ENCODE assay signal across 1 cellular context in the genomic region with DNA sequence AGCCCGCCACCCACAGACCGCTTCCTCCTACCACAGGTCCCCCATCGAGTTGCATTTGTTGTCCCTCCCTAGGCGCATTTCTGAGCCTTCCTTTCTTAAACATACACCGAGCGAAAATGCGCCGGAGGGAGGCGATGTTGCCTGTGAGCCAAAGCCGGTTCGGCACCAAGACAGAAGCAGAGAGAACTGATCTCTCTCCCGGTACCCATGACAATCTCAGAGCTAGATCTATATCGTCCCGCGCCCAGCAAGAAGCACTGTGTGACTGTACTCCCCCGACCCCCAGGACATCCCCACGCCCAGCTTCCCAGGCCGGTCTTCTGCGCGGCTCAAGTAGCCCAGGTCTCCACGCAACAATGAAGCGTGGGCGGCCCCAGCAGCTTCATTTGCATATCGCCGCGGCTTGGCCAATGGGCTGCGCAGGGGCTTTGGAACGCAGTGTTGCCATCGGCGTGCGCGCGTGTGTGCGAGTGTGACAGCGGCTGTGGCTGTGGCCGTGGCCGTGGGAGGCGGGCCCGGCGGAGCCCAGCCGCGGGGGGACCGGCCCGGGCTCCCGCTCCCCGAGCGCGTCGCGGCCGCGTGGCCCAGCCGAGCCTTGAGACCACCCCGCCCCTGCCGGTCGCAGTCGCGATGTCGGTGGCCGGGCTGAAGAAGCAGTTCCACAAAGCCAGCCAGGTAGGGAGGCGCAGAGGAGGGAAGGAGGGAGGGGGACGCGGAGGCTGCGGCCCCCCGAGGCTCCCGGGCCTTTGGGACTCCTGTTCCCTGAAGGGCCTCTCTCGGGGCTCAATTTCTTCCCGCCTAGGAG.
A peak's percentile ranks its signal among the peaks of the same experiment; 100 is the strongest.
TF ChIP-seq lines count a peak whose summit lies in the region.

A gene with protein sequence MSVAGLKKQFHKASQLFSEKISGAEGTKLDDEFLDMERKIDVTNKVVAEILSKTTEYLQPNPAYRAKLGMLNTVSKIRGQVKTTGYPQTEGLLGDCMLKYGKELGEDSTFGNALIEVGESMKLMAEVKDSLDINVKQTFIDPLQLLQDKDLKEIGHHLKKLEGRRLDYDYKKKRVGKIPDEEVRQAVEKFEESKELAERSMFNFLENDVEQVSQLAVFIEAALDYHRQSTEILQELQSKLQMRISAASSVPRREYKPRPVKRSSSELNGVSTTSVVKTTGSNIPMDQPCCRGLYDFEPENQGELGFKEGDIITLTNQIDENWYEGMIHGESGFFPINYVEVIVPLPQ (plus strand): TSS at position 438 of the 805 bp plus-strand sequence. CDS start 193 bp downstream, at position 631.

TF ChIP-seq in K562, 482 proteins besides CTCF, POLR2A, EP300 and RAD21 (continued from another document and continues in another):
- TF ChIP-seq, protein P1, sequence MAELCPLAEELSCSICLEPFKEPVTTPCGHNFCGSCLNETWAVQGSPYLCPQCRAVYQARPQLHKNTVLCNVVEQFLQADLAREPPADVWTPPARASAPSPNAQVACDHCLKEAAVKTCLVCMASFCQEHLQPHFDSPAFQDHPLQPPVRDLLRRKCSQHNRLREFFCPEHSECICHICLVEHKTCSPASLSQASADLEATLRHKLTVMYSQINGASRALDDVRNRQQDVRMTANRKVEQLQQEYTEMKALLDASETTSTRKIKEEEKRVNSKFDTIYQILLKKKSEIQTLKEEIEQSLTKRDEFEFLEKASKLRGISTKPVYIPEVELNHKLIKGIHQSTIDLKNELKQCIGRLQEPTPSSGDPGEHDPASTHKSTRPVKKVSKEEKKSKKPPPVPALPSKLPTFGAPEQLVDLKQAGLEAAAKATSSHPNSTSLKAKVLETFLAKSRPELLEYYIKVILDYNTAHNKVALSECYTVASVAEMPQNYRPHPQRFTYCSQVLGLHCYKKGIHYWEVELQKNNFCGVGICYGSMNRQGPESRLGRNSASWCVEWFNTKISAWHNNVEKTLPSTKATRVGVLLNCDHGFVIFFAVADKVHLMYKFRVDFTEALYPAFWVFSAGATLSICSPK (IDR thresholded peaks at IDR 0.05; ENCODE audit: borderline replicate concordance), result no peak
- TF ChIP-seq CBX3 (IDR thresholded peaks at IDR 0.05; ENCODE audit: borderline replicate concordance in 1 of 2, low read length in 2 of 2) (peak in 1 of 2 experiments; percentile 53; a peak in 1 of 3 replicates), CXXC5 (CRISPR knock-in tag; IDR thresholded peaks at IDR 0.05) (peak; percentile 89), ZBTB7A (IDR thresholded peaks at IDR 0.05; ENCODE audit: borderline replicate concordance, control insufficient read depth, low read depth, low read length) (peak; percentile 73), SRSF9 (IDR thresholded peaks at IDR 0.05; ENCODE audit: borderline replicate concordance, low read depth, low read length) (no peak), YY1 (IDR thresholded peaks at IDR 0.05; ENCODE audit: borderline replicate concordance in 1 of 3, control insufficient read depth in 1 of 3, extremely low read depth in 1 of 3, insufficient read depth in 3 of 3, insufficient read length in 1 of 3, insufficient replicate concordance in 2 of 3, low read depth in 1 of 3, low read length in 2 of 3) (peak in 1 of 3 experiments; percentile 8), SMARCB1 (IDR thresholded peaks at IDR 0.05; ENCODE audit: insufficient read length, low read depth) (peak; percentile 90), HMG20A (CRISPR knock-in tag; conservative IDR thresholded peaks at IDR 0.05) (no peak), HNRNPLL (IDR thresholded peaks at IDR 0.05; ENCODE audit: low read depth, low read length, poor library complexity, severe bottlenecking) (no peak), DPF2 (IDR thresholded peaks at IDR 0.05) (peak; percentile 73), LARP7 (IDR thresholded peaks at IDR 0.05) (0 out of 2 replicates have a peak, but pooled peaks have one; percentile 18), NR2C1 (IDR thresholded peaks at IDR 0.05) (no peak), NR2C1 (tag; IDR thresholded peaks at IDR 0.05) (no peak), CBFA2T2 (conservative IDR thresholded peaks at IDR 0.05) (no peak), TARDBP (IDR thresholded peaks at IDR 0.05) (0 out of 2 replicates have a peak, but pooled peaks have one; percentile 34), ARID1B (IDR thresholded peaks at IDR 0.05) (no peak; the same call in 1 of the 2 replicates), FOS (IDR thresholded peaks at IDR 0.05; ENCODE audit: extremely low read depth, insufficient read length) (peak; percentile 54), NUFIP1 (IDR thresholded peaks at IDR 0.05; ENCODE audit: partially characterized antibody) (no peak), ZNF830 (CRISPR knock-in tag; IDR thresholded peaks at IDR 0.05) (no peak), SAP30 (IDR thresholded peaks at IDR 0.05; ENCODE audit: borderline replicate concordance, insufficient read depth, low read depth, low read length, poor library complexity, severe bottlenecking) (no peak), ZNF707 (CRISPR knock-in tag; conservative IDR thresholded peaks at IDR 0.05) (no peak), SAFB (IDR thresholded peaks at IDR 0.05; ENCODE audit: borderline replicate concordance, low read depth, low read length) (peak; percentile 89), ZNF239 (CRISPR knock-in tag; IDR thresholded peaks at IDR 0.05) (no peak), SPI1 (IDR thresholded peaks at IDR 0.05; ENCODE audit: borderline replicate concordance, low read depth, low read length) (no peak), CBX8 (IDR thresholded peaks at IDR 0.05; ENCODE audit: borderline replicate concordance, extremely low read depth, low read depth, low read length, poor library complexity, severe bottlenecking) (no peak), RBM25 (IDR thresholded peaks at IDR 0.05; ENCODE audit: low read depth, low read length, severe bottlenecking) (peak; percentile 74), ESRRA (IDR thresholded peaks at IDR 0.05; ENCODE audit: borderline replicate concordance, low read depth) (0 out of 2 replicates have a peak, but pooled peaks have one; percentile 20), LCOR (CRISPR knock-in tag; IDR thresholded peaks at IDR 0.05) (no peak), HDAC2 (IDR thresholded peaks at IDR 0.05) (peak; percentile 54; the same call in 1 of the 2 replicates)
- TF ChIP-seq, protein P2, sequence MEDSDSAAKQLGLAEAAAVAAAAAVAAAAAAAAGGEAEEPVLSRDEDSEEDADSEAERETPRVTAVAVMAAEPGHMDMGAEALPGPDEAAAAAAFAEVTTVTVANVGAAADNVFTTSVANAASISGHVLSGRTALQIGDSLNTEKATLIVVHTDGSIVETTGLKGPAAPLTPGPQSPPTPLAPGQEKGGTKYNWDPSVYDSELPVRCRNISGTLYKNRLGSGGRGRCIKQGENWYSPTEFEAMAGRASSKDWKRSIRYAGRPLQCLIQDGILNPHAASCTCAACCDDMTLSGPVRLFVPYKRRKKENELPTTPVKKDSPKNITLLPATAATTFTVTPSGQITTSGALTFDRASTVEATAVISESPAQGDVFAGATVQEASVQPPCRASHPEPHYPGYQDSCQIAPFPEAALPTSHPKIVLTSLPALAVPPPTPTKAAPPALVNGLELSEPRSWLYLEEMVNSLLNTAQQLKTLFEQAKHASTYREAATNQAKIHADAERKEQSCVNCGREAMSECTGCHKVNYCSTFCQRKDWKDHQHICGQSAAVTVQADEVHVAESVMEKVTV (CRISPR knock-in tag; IDR thresholded peaks at IDR 0.05), result peak; percentile 41; the same call in 1 of the 2 replicates
- TF ChIP-seq, protein P3, sequence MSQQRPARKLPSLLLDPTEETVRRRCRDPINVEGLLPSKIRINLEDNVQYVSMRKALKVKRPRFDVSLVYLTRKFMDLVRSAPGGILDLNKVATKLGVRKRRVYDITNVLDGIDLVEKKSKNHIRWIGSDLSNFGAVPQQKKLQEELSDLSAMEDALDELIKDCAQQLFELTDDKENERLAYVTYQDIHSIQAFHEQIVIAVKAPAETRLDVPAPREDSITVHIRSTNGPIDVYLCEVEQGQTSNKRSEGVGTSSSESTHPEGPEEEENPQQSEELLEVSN (IDR thresholded peaks at IDR 0.05; ENCODE audit: borderline replicate concordance in 1 of 2, extremely low read depth in 1 of 2, insufficient read depth in 1 of 2, insufficient read length in 1 of 2, low read depth in 1 of 2, low read length in 1 of 2, poor library complexity in 1 of 2, severe bottlenecking in 1 of 2), result peak; percentile 11 to 82
- TF ChIP-seq, protein P4, sequence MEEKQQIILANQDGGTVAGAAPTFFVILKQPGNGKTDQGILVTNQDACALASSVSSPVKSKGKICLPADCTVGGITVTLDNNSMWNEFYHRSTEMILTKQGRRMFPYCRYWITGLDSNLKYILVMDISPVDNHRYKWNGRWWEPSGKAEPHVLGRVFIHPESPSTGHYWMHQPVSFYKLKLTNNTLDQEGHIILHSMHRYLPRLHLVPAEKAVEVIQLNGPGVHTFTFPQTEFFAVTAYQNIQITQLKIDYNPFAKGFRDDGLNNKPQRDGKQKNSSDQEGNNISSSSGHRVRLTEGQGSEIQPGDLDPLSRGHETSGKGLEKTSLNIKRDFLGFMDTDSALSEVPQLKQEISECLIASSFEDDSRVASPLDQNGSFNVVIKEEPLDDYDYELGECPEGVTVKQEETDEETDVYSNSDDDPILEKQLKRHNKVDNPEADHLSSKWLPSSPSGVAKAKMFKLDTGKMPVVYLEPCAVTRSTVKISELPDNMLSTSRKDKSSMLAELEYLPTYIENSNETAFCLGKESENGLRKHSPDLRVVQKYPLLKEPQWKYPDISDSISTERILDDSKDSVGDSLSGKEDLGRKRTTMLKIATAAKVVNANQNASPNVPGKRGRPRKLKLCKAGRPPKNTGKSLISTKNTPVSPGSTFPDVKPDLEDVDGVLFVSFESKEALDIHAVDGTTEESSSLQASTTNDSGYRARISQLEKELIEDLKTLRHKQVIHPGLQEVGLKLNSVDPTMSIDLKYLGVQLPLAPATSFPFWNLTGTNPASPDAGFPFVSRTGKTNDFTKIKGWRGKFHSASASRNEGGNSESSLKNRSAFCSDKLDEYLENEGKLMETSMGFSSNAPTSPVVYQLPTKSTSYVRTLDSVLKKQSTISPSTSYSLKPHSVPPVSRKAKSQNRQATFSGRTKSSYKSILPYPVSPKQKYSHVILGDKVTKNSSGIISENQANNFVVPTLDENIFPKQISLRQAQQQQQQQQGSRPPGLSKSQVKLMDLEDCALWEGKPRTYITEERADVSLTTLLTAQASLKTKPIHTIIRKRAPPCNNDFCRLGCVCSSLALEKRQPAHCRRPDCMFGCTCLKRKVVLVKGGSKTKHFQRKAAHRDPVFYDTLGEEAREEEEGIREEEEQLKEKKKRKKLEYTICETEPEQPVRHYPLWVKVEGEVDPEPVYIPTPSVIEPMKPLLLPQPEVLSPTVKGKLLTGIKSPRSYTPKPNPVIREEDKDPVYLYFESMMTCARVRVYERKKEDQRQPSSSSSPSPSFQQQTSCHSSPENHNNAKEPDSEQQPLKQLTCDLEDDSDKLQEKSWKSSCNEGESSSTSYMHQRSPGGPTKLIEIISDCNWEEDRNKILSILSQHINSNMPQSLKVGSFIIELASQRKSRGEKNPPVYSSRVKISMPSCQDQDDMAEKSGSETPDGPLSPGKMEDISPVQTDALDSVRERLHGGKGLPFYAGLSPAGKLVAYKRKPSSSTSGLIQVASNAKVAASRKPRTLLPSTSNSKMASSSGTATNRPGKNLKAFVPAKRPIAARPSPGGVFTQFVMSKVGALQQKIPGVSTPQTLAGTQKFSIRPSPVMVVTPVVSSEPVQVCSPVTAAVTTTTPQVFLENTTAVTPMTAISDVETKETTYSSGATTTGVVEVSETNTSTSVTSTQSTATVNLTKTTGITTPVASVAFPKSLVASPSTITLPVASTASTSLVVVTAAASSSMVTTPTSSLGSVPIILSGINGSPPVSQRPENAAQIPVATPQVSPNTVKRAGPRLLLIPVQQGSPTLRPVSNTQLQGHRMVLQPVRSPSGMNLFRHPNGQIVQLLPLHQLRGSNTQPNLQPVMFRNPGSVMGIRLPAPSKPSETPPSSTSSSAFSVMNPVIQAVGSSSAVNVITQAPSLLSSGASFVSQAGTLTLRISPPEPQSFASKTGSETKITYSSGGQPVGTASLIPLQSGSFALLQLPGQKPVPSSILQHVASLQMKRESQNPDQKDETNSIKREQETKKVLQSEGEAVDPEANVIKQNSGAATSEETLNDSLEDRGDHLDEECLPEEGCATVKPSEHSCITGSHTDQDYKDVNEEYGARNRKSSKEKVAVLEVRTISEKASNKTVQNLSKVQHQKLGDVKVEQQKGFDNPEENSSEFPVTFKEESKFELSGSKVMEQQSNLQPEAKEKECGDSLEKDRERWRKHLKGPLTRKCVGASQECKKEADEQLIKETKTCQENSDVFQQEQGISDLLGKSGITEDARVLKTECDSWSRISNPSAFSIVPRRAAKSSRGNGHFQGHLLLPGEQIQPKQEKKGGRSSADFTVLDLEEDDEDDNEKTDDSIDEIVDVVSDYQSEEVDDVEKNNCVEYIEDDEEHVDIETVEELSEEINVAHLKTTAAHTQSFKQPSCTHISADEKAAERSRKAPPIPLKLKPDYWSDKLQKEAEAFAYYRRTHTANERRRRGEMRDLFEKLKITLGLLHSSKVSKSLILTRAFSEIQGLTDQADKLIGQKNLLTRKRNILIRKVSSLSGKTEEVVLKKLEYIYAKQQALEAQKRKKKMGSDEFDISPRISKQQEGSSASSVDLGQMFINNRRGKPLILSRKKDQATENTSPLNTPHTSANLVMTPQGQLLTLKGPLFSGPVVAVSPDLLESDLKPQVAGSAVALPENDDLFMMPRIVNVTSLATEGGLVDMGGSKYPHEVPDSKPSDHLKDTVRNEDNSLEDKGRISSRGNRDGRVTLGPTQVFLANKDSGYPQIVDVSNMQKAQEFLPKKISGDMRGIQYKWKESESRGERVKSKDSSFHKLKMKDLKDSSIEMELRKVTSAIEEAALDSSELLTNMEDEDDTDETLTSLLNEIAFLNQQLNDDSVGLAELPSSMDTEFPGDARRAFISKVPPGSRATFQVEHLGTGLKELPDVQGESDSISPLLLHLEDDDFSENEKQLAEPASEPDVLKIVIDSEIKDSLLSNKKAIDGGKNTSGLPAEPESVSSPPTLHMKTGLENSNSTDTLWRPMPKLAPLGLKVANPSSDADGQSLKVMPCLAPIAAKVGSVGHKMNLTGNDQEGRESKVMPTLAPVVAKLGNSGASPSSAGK (IDR thresholded peaks at IDR 0.05), result peak; percentile 64
- TF ChIP-seq, protein P5, sequence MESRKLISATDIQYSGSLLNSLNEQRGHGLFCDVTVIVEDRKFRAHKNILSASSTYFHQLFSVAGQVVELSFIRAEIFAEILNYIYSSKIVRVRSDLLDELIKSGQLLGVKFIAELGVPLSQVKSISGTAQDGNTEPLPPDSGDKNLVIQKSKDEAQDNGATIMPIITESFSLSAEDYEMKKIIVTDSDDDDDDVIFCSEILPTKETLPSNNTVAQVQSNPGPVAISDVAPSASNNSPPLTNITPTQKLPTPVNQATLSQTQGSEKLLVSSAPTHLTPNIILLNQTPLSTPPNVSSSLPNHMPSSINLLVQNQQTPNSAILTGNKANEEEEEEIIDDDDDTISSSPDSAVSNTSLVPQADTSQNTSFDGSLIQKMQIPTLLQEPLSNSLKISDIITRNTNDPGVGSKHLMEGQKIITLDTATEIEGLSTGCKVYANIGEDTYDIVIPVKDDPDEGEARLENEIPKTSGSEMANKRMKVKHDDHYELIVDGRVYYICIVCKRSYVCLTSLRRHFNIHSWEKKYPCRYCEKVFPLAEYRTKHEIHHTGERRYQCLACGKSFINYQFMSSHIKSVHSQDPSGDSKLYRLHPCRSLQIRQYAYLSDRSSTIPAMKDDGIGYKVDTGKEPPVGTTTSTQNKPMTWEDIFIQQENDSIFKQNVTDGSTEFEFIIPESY (CRISPR knock-in tag; IDR thresholded peaks at IDR 0.05), result no peak
- TF ChIP-seq, protein P6, sequence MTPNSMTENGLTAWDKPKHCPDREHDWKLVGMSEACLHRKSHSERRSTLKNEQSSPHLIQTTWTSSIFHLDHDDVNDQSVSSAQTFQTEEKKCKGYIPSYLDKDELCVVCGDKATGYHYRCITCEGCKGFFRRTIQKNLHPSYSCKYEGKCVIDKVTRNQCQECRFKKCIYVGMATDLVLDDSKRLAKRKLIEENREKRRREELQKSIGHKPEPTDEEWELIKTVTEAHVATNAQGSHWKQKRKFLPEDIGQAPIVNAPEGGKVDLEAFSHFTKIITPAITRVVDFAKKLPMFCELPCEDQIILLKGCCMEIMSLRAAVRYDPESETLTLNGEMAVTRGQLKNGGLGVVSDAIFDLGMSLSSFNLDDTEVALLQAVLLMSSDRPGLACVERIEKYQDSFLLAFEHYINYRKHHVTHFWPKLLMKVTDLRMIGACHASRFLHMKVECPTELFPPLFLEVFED (CRISPR knock-in tag; conservative IDR thresholded peaks at IDR 0.05), result no peak
